11 cellular contexts compared by ENCODE assay signal in genomic region chr14:63672417-63673180, GRCh38. TPM values are rescaled to one million over a fixed set of nuclear protein-coding genes. Genes with fewer than 3 reads are reported as not detected.
DNase-seq lines count a peak whose midpoint lies in the region; ATAC-seq and TF ChIP-seq lines count a peak whose summit lies in the region.
"Had no signal": no experiment of that assay in that cellular context is flagged by ENCODE, and none has a peak within 500 bp of the region (broad histone marks: within the 10 kb centered on the region; RNA-seq: fewer than 3 reads in every experiment).

No MANE protein-coding gene starts in this region.

- H3K4me3 ChIP-seq in BJ (ENCODE audit: low read depth, low read length) (no peak overlapping the region), body of pancreas (no peak overlapping the region), colonic mucosa (no peak overlapping the region)
- no peak overlapping the region for H3K4me3 ChIP-seq in CD4-positive, alpha-beta memory T cell (ENCODE audit: low read length in 2 of 2)

- H3K27me3 Mint-ChIP-seq in CD4-positive, alpha-beta memory T cell: no peaks in the 10 kb centered on the region
- H3K27me3 Mint-ChIP-seq: CD4-positive, alpha-beta T cell had no signal

- no peak for TF ChIP-seq POLR2A in body of pancreas (IDR thresholded peaks at IDR 0.05)

- DNase-seq in BJ (ENCODE audit: low read depth) (peak; percentile 31), body of pancreas (peak in 3 of 4 donors; percentile 30 to 60 (median 39)), colonic mucosa (no peak), NCI-H446 (lab: John Stamatoyannopoulos, UW) (no peak), SIG-M5 (lab: John Stamatoyannopoulos, UW) (no peak)
- no peak for DNase-seq in CD4-positive, alpha-beta memory T cell
- DNase-seq: activated gamma-delta T cell; CD4-positive, alpha-beta T cell; left cardiac atrium had no signal

- H3K9me3 ChIP-seq in body of pancreas (no peaks in the 10 kb centered on the region), colonic mucosa (no peaks in the 10 kb centered on the region)
- no peaks in the 10 kb centered on the region for H3K9me3 ChIP-seq in CD4-positive, alpha-beta memory T cell (ENCODE audit: control insufficient read depth in 1 of 2, low read length in 2 of 2)

- H3K4me1 ChIP-seq in body of pancreas: peaks cover 27% of the 10 kb centered on the region
- H3K4me1 ChIP-seq in colonic mucosa: no peaks in the 10 kb centered on the region
- H3K4me1 ChIP-seq in CD4-positive, alpha-beta memory T cell (ENCODE audit: insufficient read depth, low read length): no peaks in the 10 kb centered on the region

- H3K4me1 Mint-ChIP-seq in CD4-positive, alpha-beta memory T cell: peaks cover 0 to 1% (median 0%) of the 10 kb centered on the region in 4 donors

- peak; percentile 87 for ATAC-seq in GM19438 (IDR thresholded peaks at IDR 0.05; ENCODE audit: low read depth, unreplicated experiment)
- ATAC-seq in HG03159 (IDR thresholded peaks at IDR 0.05; ENCODE audit: unreplicated experiment): peak; percentile 73
- peak; percentile 67 for ATAC-seq in body of pancreas
- ATAC-seq: left cardiac atrium had no signal

- 30 to 39% methylated on average over 7 of the region's 7 CpGs for WGBS in body of pancreas, 2 donors

- CTCF ChIA-PET in BJ (lab: Yijun Ruan, JAX): interaction anchor here (1.1 kb wide), 1 partner anchor 14 kb away, joined by 3 read pairs; no protein-coding TSS in a partner anchor
- CTCF ChIA-PET in CD4-positive, alpha-beta memory T cell (lab: Charles Lee; ENCODE audit: partially characterized antibody): no interaction called here

- peaks cover 6 to 8% of the 10 kb centered on the region in 2 donors for H3K36me3 Mint-ChIP-seq in CD4-positive, alpha-beta memory T cell

- H3K9me3 Mint-ChIP-seq in CD4-positive, alpha-beta memory T cell: no peaks in the 10 kb centered on the region
- H3K9me3 Mint-ChIP-seq: CD4-positive, alpha-beta T cell had no signal

- no peak overlapping the region for H3K9ac ChIP-seq in colonic mucosa (ENCODE audit: low read depth in 2 of 2, low read length in 2 of 2)

- TF ChIP-seq CTCF in BJ (IDR thresholded peaks at IDR 0.05; ENCODE audit: insufficient read depth, low read depth, low read length) (no peak), body of pancreas (IDR thresholded peaks at IDR 0.05) (peak in 1 of 7 experiments; percentile 8), colonic mucosa (IDR thresholded peaks at IDR 0.05) (no peak)

- intact Hi-C loops in body of pancreas (cut with DNase I): no loop called here
- intact Hi-C loops in colonic mucosa (cut with DNase I): no loop called here
- intact Hi-C loops in CD4-positive, alpha-beta memory T cell (cut with micrococcal nuclease): no loop called here

- H3K27ac ChIP-seq in body of pancreas: peak overlapping the region; percentile 17 to 69 (median 54)
- H3K27ac ChIP-seq in colonic mucosa: no peak overlapping the region
- no peak overlapping the region for H3K27ac ChIP-seq in CD4-positive, alpha-beta memory T cell (ENCODE audit: low read depth, low read length)

- H3K27ac Mint-ChIP-seq in CD4-positive, alpha-beta memory T cell: peak overlapping the region in 1 of 7 donors; percentile 81
- H3K27ac Mint-ChIP-seq: CD4-positive, alpha-beta T cell had no signal

- H3K4me3 Mint-ChIP-seq in CD4-positive, alpha-beta memory T cell: no peak overlapping the region
- H3K4me3 Mint-ChIP-seq: CD4-positive, alpha-beta T cell had no signal

- H3K27me3 ChIP-seq in BJ (ENCODE audit: control insufficient read depth, insufficient read depth, low read length): no peaks in the 10 kb centered on the region
- no peaks in the 10 kb centered on the region for H3K27me3 ChIP-seq in body of pancreas
- H3K27me3 ChIP-seq in colonic mucosa: no peaks in the 10 kb centered on the region
- no peaks in the 10 kb centered on the region for H3K27me3 ChIP-seq in CD4-positive, alpha-beta memory T cell (ENCODE audit: insufficient read depth, low read length)

- H3K36me3 ChIP-seq in BJ (ENCODE audit: control insufficient read depth, insufficient read depth, low read length) (no peaks in the 10 kb centered on the region), body of pancreas (replicated peaks in 1 of 2; ENCODE audit: insufficient read depth in 1 of 2, low read depth in 2 of 2) (no peaks in the 10 kb centered on the region), colonic mucosa (no peaks in the 10 kb centered on the region)
- H3K36me3 ChIP-seq in CD4-positive, alpha-beta memory T cell (ENCODE audit: insufficient read depth, low read length): no peaks in the 10 kb centered on the region

- POLR2A ChIA-PET in BJ (lab: Charles Lee): no interaction called here
- POLR2A ChIA-PET in CD4-positive, alpha-beta memory T cell (lab: Charles Lee; ENCODE audit: partially characterized antibody): no interaction called here

RNA-seq across cellular contexts. Expression of gene WDR89, which starts 30.9 kb away (rescaled TPM):
- polyA plus RNA-seq in BJ (2011; rRNA removed): 2.0 and 5.6 TPM in 2 replicates
- polyA minus RNA-seq in BJ (2011; rRNA and poly(A)+ RNA removed): 3.1 and 3.2 TPM in 2 replicates
- total RNA-seq in body of pancreas: 1 to 10 TPM; 2.6 to 7.3 TPM
- total RNA-seq in colonic mucosa: 10 to 100 TPM in 1 of 2 donors, 1 to 10 TPM in 1; 7.9 to 12.0 TPM
- 10 to 100 TPM; 32.8 to 36.3 TPM for total RNA-seq in CD4-positive, alpha-beta memory T cell
- 10 to 100 TPM; 23.4 to 28.4 TPM for polyA plus RNA-seq in CD4-positive, alpha-beta memory T cell

RNA-seq across cellular contexts. Expression of gene SGPP1, which starts 55.3 kb away (rescaled TPM):
- 8.9 and 10.5 TPM in 2 replicates for polyA plus RNA-seq in BJ (2011; rRNA removed)
- 4.4 and 6.2 TPM in 2 replicates for polyA minus RNA-seq in BJ (2011; rRNA and poly(A)+ RNA removed)
- total RNA-seq in body of pancreas: 10 to 100 TPM; 23.1 to 24.4 TPM
- total RNA-seq in colonic mucosa: 10 to 100 TPM; 10.5 to 20.0 TPM
- 10 to 100 TPM; 12.2 to 12.4 TPM for total RNA-seq in CD4-positive, alpha-beta memory T cell
- 10 to 100 TPM; 12.5 to 15.2 TPM for polyA plus RNA-seq in CD4-positive, alpha-beta memory T cell

Comparison
In these comparisons a context has a peak if more than half of its experiments do, and no peak if none do; other contexts are left out.
1. DNase-seq: peak in BJ (single experiment) and body of pancreas (3 of 4); none in colonic mucosa (single experiment), NCI-H446 (0 of 2), SIG-M5 (single experiment) and CD4-positive, alpha-beta memory T cell (0 of 5).
2. H3K27ac ChIP-seq: peak in body of pancreas (4 of 4); none in colonic mucosa (single experiment) and CD4-positive, alpha-beta memory T cell (single experiment).
3. Peak in every context shown above with its lines, with median percentiles within 50 percentile points of each other: ATAC-seq.